ENCODE assay signal across 6 cellular contexts in genomic region chr12:7850099-7850498, GRCh38. TPM values are rescaled to one million over a fixed set of nuclear protein-coding genes. Genes with fewer than 3 reads are reported as not detected.
"Had no signal": no experiment of that assay in that cellular context is flagged by ENCODE, and none has a peak within 500 bp of the region (broad histone marks: within the 10 kb centered on the region; RNA-seq: fewer than 3 reads in every experiment).

No MANE protein-coding gene starts in this region.

RNA-seq across cellular contexts. Expression of gene SLC2A14, which starts 22.6 kb away (rescaled TPM):
- total RNA-seq: omental fat pad, pulmonary artery endothelial cell, right atrium auricular region, upper lobe of right lung had no signal
- polyA plus RNA-seq: neural cell, spleen had no signal
